22 cellular contexts compared by ENCODE assay signal in genomic region chr14:55045087-55045486, GRCh38.
"Had no signal": no experiment of that assay in that cellular context is flagged by ENCODE, and none has a peak within 500 bp of the region (broad histone marks: within the 10 kb centered on the region; RNA-seq: fewer than 3 reads in every experiment).

No MANE protein-coding gene starts in this region.

- ATAC-seq: gastroesophageal sphincter; left ventricle myocardium superior; mucosa of descending colon; natural killer cell treated with Interleukin-12 subunit alpha and Interleukin-12 subunit beta and Interleukin-15 and Interleukin-18, amount 100 ng/mL, for 72 hours; upper lobe of right lung had no signal

- DNase-seq: activated CD4-positive, alpha-beta T cell treated with anti-CD3 and anti-CD28 coated beads, Interleukin-2, amount 50 U/mL, for 1 hour; activated CD4-positive, CD25-positive, alpha-beta regulatory T cell treated with anti-CD3 and anti-CD28 coated beads, Interleukin-2, amount 50 U/mL, for 72 hours; activated naive CD8-positive, alpha-beta T cell treated with anti-CD3 and anti-CD28 coated beads, Interleukin-2, amount 10 ng/mL, durations not matched to agents 7 days and 5 days; amniotic stem cell; central memory CD4-positive, alpha-beta T cell; islet precursor cell; left ventricle myocardium superior; mucosa of descending colon; stimulated activated CD4-positive, alpha-beta T cell treated with anti-CD3 and anti-CD28 coated beads, Interleukin-15, amount 100 ng/mL, for 24 hours; stimulated activated CD4-positive, alpha-beta T cell treated with anti-CD3 and anti-CD28 coated beads, Interleukin-2, amount 100 ng/mL, for 24 hours; stimulated activated naive CD4-positive, alpha-beta T cell; T-helper 2 cell; tibial artery; upper lobe of right lung had no signal

- H3K4me1 ChIP-seq: gastroesophageal sphincter, right atrium auricular region, suprapubic skin, tibial artery, upper lobe of right lung had no signal

- H3K27ac Mint-ChIP-seq: activated naive CD8-positive, alpha-beta T cell treated with anti-CD3 and anti-CD28 coated beads, Interleukin-2, amount 10 ng/mL, durations not matched to agents 7 days and 5 days; activated T-helper 2 cell treated with anti-CD3 and anti-CD28 coated beads, Interferon-gamma antibody, Interleukin-2, Interleukin-4, amounts not matched to agents 10 μg/mL and 5 μg/mL and 100 μg/mL, durations not matched to agents 14 hours and 24 hours and 36 hours; natural killer cell treated with Interleukin-12 subunit alpha and Interleukin-12 subunit beta and Interleukin-15 and Interleukin-18, amount 100 ng/mL, for 72 hours had no signal

- H3K27ac ChIP-seq: gastroesophageal sphincter, hepatocyte, right atrium auricular region, suprapubic skin, tibial artery, upper lobe of right lung had no signal

- FAIRE-seq: astrocyte, endothelial cell of umbilical vein had no signal

- H3K27me3 Mint-ChIP-seq: activated naive CD8-positive, alpha-beta T cell treated with anti-CD3 and anti-CD28 coated beads, Interleukin-2, amount 10 ng/mL, durations not matched to agents 7 days and 5 days; natural killer cell treated with Interleukin-12 subunit alpha and Interleukin-12 subunit beta and Interleukin-15 and Interleukin-18, amount 100 ng/mL, for 72 hours had no signal

- H3K4me3 Mint-ChIP-seq: activated naive CD8-positive, alpha-beta T cell treated with anti-CD3 and anti-CD28 coated beads, Interleukin-2, amount 10 ng/mL, durations not matched to agents 7 days and 5 days; natural killer cell treated with Interleukin-12 subunit alpha and Interleukin-12 subunit beta and Interleukin-15 and Interleukin-18, amount 100 ng/mL, for 72 hours had no signal

- H3K9me3 ChIP-seq: gastroesophageal sphincter, mucosa of descending colon, right atrium auricular region, suprapubic skin, tibial artery, upper lobe of right lung had no signal

- H3K4me3 ChIP-seq: gastroesophageal sphincter, hepatocyte, mucosa of descending colon, right atrium auricular region, suprapubic skin, tibial artery, upper lobe of right lung had no signal

- H3K9me3 Mint-ChIP-seq: activated naive CD8-positive, alpha-beta T cell treated with anti-CD3 and anti-CD28 coated beads, Interleukin-2, amount 10 ng/mL, durations not matched to agents 7 days and 5 days; activated T-helper 2 cell treated with anti-CD3 and anti-CD28 coated beads, Interferon-gamma antibody, Interleukin-2, Interleukin-4, amounts not matched to agents 10 μg/mL and 5 μg/mL and 100 μg/mL, durations not matched to agents 14 hours and 24 hours and 36 hours; natural killer cell treated with Interleukin-12 subunit alpha and Interleukin-12 subunit beta and Interleukin-15 and Interleukin-18, amount 100 ng/mL, for 72 hours had no signal

- H3K27me3 ChIP-seq: gastroesophageal sphincter, hepatocyte, right atrium auricular region, suprapubic skin, tibial artery, upper lobe of right lung had no signal
